18 cellular contexts compared by ENCODE assay signal in genomic region chr3:143326983-143327382, GRCh38.
"Had no signal": no experiment of that assay in that cellular context is flagged by ENCODE, and none has a peak within 500 bp of the region (broad histone marks: within the 10 kb centered on the region; RNA-seq: fewer than 3 reads in every experiment).

No MANE protein-coding gene starts in this region.

- H3K4me1 ChIP-seq: lower lobe of right lung, psoas muscle had no signal

- H3K27me3 Mint-ChIP-seq: central memory CD8-positive, alpha-beta T cell; naive thymus-derived CD8-positive, alpha-beta T cell had no signal

- H3K79me2 ChIP-seq: hepatocyte had no signal

- H3K27ac ChIP-seq: gastroesophageal sphincter, hepatocyte, lower lobe of right lung, psoas muscle, right lobe of liver, tibial artery had no signal

- H3K4me2 ChIP-seq: hepatocyte had no signal

- H3K9me3 ChIP-seq: gastroesophageal sphincter, lower lobe of right lung, psoas muscle, right lobe of liver, tibial artery had no signal

- H3K36me3 ChIP-seq: gastroesophageal sphincter, lower lobe of right lung, right lobe of liver, tibial artery had no signal

- H3K9me3 Mint-ChIP-seq: activated naive CD4-positive, alpha-beta T cell treated with anti-CD3 and anti-CD28 coated beads, Interleukin-2, amount 50 U/mL, for 72 hours; central memory CD8-positive, alpha-beta T cell; stimulated activated effector memory CD8-positive, alpha-beta T cell treated with anti-CD3 and anti-CD28 coated beads, Interleukin-12 subunit alpha, Interleukin-12 subunit beta, amount 100 ng/mL, for 72 hours; T-helper 1 cell treated with Interleukin-12 subunit alpha and Interleukin-12 subunit beta and Interleukin-4 antibody, amounts not matched to agents 30 μg/mL and 1 μg/mL, for 36 hours had no signal

- H3K36me3 Mint-ChIP-seq: activated naive CD4-positive, alpha-beta T cell treated with anti-CD3 and anti-CD28 coated beads, Interleukin-2, amount 50 U/mL, for 72 hours; brain; stimulated activated effector memory CD8-positive, alpha-beta T cell treated with anti-CD3 and anti-CD28 coated beads, Interleukin-12 subunit alpha, Interleukin-12 subunit beta, amount 100 ng/mL, for 72 hours had no signal

- H3K27ac Mint-ChIP-seq: activated naive CD4-positive, alpha-beta T cell treated with anti-CD3 and anti-CD28 coated beads, Interleukin-2, amount 50 U/mL, for 72 hours; stimulated activated effector memory CD8-positive, alpha-beta T cell treated with anti-CD3 and anti-CD28 coated beads, Interleukin-12 subunit alpha, Interleukin-12 subunit beta, amount 100 ng/mL, for 72 hours; T-helper 1 cell treated with Interleukin-12 subunit alpha and Interleukin-12 subunit beta and Interleukin-4 antibody, amounts not matched to agents 30 μg/mL and 1 μg/mL, for 36 hours had no signal

- H3K4me1 Mint-ChIP-seq: stimulated activated effector memory CD8-positive, alpha-beta T cell treated with anti-CD3 and anti-CD28 coated beads, Interleukin-12 subunit alpha, Interleukin-12 subunit beta, amount 100 ng/mL, for 72 hours had no signal

- ATAC-seq: activated CD4-positive, CD25-positive, alpha-beta regulatory T cell treated with anti-CD3 and anti-CD28 coated beads, Interleukin-2, amount 50 U/mL, for 24 hours; activated naive CD4-positive, alpha-beta T cell treated with anti-CD3 and anti-CD28 coated beads, Interleukin-2, amount 50 U/mL, for 72 hours; gastroesophageal sphincter; lower lobe of right lung; naive thymus-derived CD8-positive, alpha-beta T cell; psoas muscle; right lobe of liver; stimulated activated effector memory CD8-positive, alpha-beta T cell treated with anti-CD3 and anti-CD28 coated beads, Interleukin-12 subunit alpha, Interleukin-12 subunit beta, amount 100 ng/mL, for 72 hours had no signal

- H3K4me3 ChIP-seq: gastroesophageal sphincter, hepatocyte, lower lobe of right lung, psoas muscle, right lobe of liver, tibial artery had no signal

- H3K27me3 ChIP-seq: gastroesophageal sphincter, hepatocyte, right lobe of liver, tibial artery had no signal

- H3K4me3 Mint-ChIP-seq: brain; central memory CD8-positive, alpha-beta T cell; stimulated activated effector memory CD8-positive, alpha-beta T cell treated with anti-CD3 and anti-CD28 coated beads, Interleukin-12 subunit alpha, Interleukin-12 subunit beta, amount 100 ng/mL, for 72 hours; T-helper 1 cell treated with Interleukin-12 subunit alpha and Interleukin-12 subunit beta and Interleukin-4 antibody, amounts not matched to agents 30 μg/mL and 1 μg/mL, for 36 hours had no signal

- DNase-seq: activated effector memory CD4-positive, alpha-beta T cell treated with anti-CD3 and anti-CD28 coated beads, Interleukin-2, amount 50 U/mL, for 16 hours; activated T-cell treated with anti-CD3 and anti-CD28 coated beads, Interleukin-2, amount 50 U/mL, for 1 hour; amygdala; effector memory CD4-positive, alpha-beta T cell; lower lobe of right lung; naive thymus-derived CD8-positive, alpha-beta T cell; occipital lobe; psoas muscle; right lobe of liver; tibial artery had no signal

- H2AFZ ChIP-seq: hepatocyte had no signal
